8 cellular contexts compared by ENCODE assay signal in genomic region chr16:75148311-75149195, GRCh38. TPM values are rescaled to one million over a fixed set of nuclear protein-coding genes. Genes with fewer than 3 reads are reported as not detected.
DNase-seq lines count a peak whose midpoint lies in the region; ATAC-seq, FAIRE-seq and TF ChIP-seq lines count a peak whose summit lies in the region.

Gene ZFP1, plus strand, starts transcription at chr16:75148524. Its CDS starts 4,428 bp downstream, at chr16:75152952.

- TF ChIP-seq CTCF in uterus (IDR thresholded peaks at IDR 0.05) = peak in 1 of 4 experiments; percentile 10

- peak; percentile 84 for DNase-seq in GM18507 (ENCODE audit: extremely low spot score, insufficient read length, low read depth)
- peak; percentile 74 to 82 for DNase-seq in NCI-H1930 (lab: John Stamatoyannopoulos, UW)
- DNase-seq in right cardiac atrium = peak; percentile 96 to 99 (median 98)
- peak; percentile 53 for DNase-seq in pulmonary artery endothelial cell (ENCODE audit: low read depth, low spot score)
- DNase-seq in uterus = peak; percentile 96 to 97

- H3K27ac ChIP-seq in angular gyrus (ENCODE audit: low read depth, low read length) (peak within 1 kb of the TSS; percentile 93), right cardiac atrium (ENCODE audit: low read length) (peak within 1 kb of the TSS; percentile 97), uterus (peak within 1 kb of the TSS; percentile 96 to 98)

- H3K9me3 ChIP-seq in right cardiac atrium (ENCODE audit: control insufficient read depth, low read length) = no peaks in the 10 kb centered on the region
- no peaks in the 10 kb centered on the region for H3K9me3 ChIP-seq in uterus

- FAIRE-seq in GM18507 (lab: Jason Lieb, UNC) = peak; percentile 94

- H3K4me1 ChIP-seq in right cardiac atrium (ENCODE audit: control insufficient read depth, insufficient read depth, low read length) (no peaks in the 10 kb centered on the region), uterus (no peaks in the 10 kb centered on the region)

- under 1% methylated on average over 93 of the region's 93 CpGs for WGBS in right cardiac atrium

- H3K27me3 ChIP-seq in right cardiac atrium (ENCODE audit: control insufficient read depth, insufficient read depth) (no peaks in the 10 kb centered on the region), uterus (no peaks in the 10 kb centered on the region)

- intact Hi-C loops in T-helper 2 cell treated with Interferon-gamma antibody and Interleukin-4, amounts not matched to agents 100 ng/mL and 5 ng/mL, for 36 hours (cut with micrococcal nuclease) = loop anchor here (1.0 to 2.0 kb wide), 8 partner anchors 38 to 498 kb away; partner anchors contain the start of genes ADAT1, CFDP1, GABARAPL2 and KARS1
- intact Hi-C loops in right cardiac atrium (cut with DNase I) = no loop called here
- intact Hi-C loops in uterus (cut with DNase I; ENCODE audit: low total_unique reads) = no loop called here

- H3K36me3 ChIP-seq in uterus = no peaks in the 10 kb centered on the region

- peak; percentile 22 to 78 for TF ChIP-seq POLR2A in uterus (IDR thresholded peaks at IDR 0.05)

- ATAC-seq in HG02973 (IDR thresholded peaks at IDR 0.05; ENCODE audit: unreplicated experiment) (peak; percentile 79), right cardiac atrium (peak; percentile 99)

- H3K4me3 ChIP-seq in right cardiac atrium (ENCODE audit: low read length) = peak within 1 kb of the TSS; percentile 89
- peak within 1 kb of the TSS; percentile 76 to 95 for H3K4me3 ChIP-seq in uterus

RNA-seq across cellular contexts. Expression of gene ZFP1, which starts in this region (rescaled TPM):
- total RNA-seq in T-helper 2 cell treated with Interferon-gamma antibody and Interleukin-4, amounts not matched to agents 100 ng/mL and 5 ng/mL, for 36 hours = 11.4 and 11.7 TPM in 2 replicates
- total RNA-seq in right cardiac atrium = 10 to 100 TPM in 1 of 4 donors, 1 to 10 TPM in 3; 6.4 to 11.2 (median 9.1) TPM
- 3.8 TPM for polyA plus RNA-seq in right cardiac atrium
- 10.7 and 13.5 TPM in 2 replicates for total RNA-seq in pulmonary artery endothelial cell
- 10 to 100 TPM in 3 of 4 donors, 1 to 10 TPM in 1; 5.9 to 39.7 (median 16.2) TPM for total RNA-seq in uterus

Comparison
In these comparisons a context has a peak if more than half of its experiments do, and no peak if none do; other contexts are left out.
1. Peak in every context shown above with its lines: DNase-seq, ATAC-seq, H3K4me3 ChIP-seq and H3K27ac ChIP-seq.